In the genomic region with DNA sequence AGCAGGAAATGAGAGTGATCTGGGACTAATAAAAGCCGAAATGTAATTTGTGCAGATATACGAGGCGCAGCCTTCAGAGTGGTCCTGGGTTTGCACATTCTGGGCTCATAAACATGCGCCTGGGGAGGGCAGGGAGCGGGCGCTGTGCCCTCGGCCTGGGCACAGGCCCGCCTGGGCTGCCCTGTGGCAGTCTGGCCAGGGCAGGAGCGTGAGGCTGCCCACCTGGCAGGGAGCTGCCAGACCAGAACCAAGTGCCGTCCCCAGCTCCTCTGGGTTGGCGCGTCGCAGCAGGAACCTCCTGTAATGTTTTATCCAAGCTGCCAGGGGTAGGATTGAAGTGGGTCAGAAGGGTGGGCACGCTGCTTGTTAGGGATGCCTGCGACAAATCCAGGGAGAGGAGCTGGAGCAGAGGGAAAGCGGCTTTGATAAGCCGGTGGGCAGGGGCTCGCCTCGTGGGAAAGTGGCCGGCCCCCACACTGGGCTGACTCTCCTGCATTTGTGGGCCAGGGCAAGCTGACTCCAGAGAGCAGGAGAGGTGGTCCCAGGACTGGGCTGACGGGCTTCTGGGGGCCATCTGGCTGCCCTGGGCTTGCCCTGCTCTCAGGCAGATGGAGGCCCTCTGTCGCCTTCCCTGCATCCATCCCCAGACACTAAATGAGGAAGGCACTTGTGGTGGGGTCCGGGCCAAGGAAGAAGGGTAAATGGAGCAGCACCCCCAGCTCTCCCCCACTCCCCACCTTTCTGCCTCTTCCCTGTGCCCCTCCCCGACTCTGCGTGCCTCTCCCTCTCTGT, we compare ENCODE assay signal across 13 cellular contexts. TPM values are rescaled to one million over a fixed set of nuclear protein-coding genes. Genes with fewer than 3 reads are reported as not detected.
DNase-seq lines count a peak whose midpoint lies in the region; ATAC-seq and TF ChIP-seq lines count a peak whose summit lies in the region.
"Had no signal": no experiment of that assay in that cellular context is flagged by ENCODE, and none has a peak within 500 bp of the region (broad histone marks: within the 10 kb centered on the region; RNA-seq: fewer than 3 reads in every experiment).

No MANE protein-coding gene starts in this region.

- no peaks in the 10 kb centered on the region for H3K27me3 ChIP-seq in CD4-positive, CD25-positive, alpha-beta regulatory T cell (ENCODE audit: control insufficient read depth, insufficient read depth, low read length)

- peak overlapping the region in 1 of 4 donors; percentile 34 for H3K4me3 Mint-ChIP-seq in CD4-positive, CD25-positive, alpha-beta regulatory T cell
- H3K4me3 Mint-ChIP-seq in nephron progenitor cell, result peak overlapping the region; percentile 30
- H3K4me3 Mint-ChIP-seq: T-helper 2 cell treated with Interferon-gamma antibody and Interleukin-4, amounts not matched to agents 5 μg/mL and 100 μg/mL, for 36 hours had no signal

- peaks cover 0 to 32% (median 13%) of the 10 kb centered on the region in 4 donors for H3K4me1 Mint-ChIP-seq in CD4-positive, CD25-positive, alpha-beta regulatory T cell
- peaks cover 81% of the 10 kb centered on the region for H3K4me1 Mint-ChIP-seq in nephron progenitor cell

- no peak for TF ChIP-seq CTCF in nephron progenitor cell (IDR thresholded peaks at IDR 0.05)
- TF ChIP-seq CTCF in GM20000 (IDR thresholded peaks at IDR 0.05; ENCODE audit: extremely low read depth, missing control alignments), result no peak

- no peaks in the 10 kb centered on the region for H3K36me3 Mint-ChIP-seq in CD4-positive, CD25-positive, alpha-beta regulatory T cell
- H3K36me3 Mint-ChIP-seq in nephron progenitor cell (ENCODE audit: low read depth), result peaks cover 9% of the 10 kb centered on the region

- no peak for ATAC-seq in CD4-positive, CD25-positive, alpha-beta regulatory T cell (ENCODE audit: low read depth in 2 of 2)
- ATAC-seq in HG02763 (IDR thresholded peaks at IDR 0.05; ENCODE audit: unreplicated experiment), result no peak

- no peaks in the 10 kb centered on the region for H3K9me3 Mint-ChIP-seq in CD4-positive, CD25-positive, alpha-beta regulatory T cell
- no peaks in the 10 kb centered on the region for H3K9me3 Mint-ChIP-seq in nephron progenitor cell
- H3K9me3 Mint-ChIP-seq: T-helper 2 cell treated with Interferon-gamma antibody and Interleukin-4, amounts not matched to agents 5 μg/mL and 100 μg/mL, for 36 hours had no signal

- peaks cover 20% of the 10 kb centered on the region for H3K4me1 ChIP-seq in CD4-positive, CD25-positive, alpha-beta regulatory T cell (ENCODE audit: control insufficient read depth, insufficient read depth, low read length, poor library complexity, severe bottlenecking)

- H3K27me3 Mint-ChIP-seq in CD4-positive, CD25-positive, alpha-beta regulatory T cell, result no peaks in the 10 kb centered on the region
- peaks cover 9% of the 10 kb centered on the region for H3K27me3 Mint-ChIP-seq in nephron progenitor cell (ENCODE audit: low read depth, poor library complexity)

- H3K36me3 ChIP-seq in CD4-positive, CD25-positive, alpha-beta regulatory T cell (ENCODE audit: control insufficient read depth, insufficient read depth, low read length), result no peaks in the 10 kb centered on the region

- H3K4me3 ChIP-seq in CD4-positive, CD25-positive, alpha-beta regulatory T cell (ENCODE audit: low read depth, low read length), result no peak overlapping the region

- H3K27ac ChIP-seq in CD4-positive, CD25-positive, alpha-beta regulatory T cell (ENCODE audit: insufficient read depth, low read length, poor library complexity, severe bottlenecking), result no peak overlapping the region

- peak overlapping the region in 2 of 3 donors; percentile 72 to 89 for H3K27ac Mint-ChIP-seq in CD4-positive, CD25-positive, alpha-beta regulatory T cell
- H3K27ac Mint-ChIP-seq in nephron progenitor cell, result no peak overlapping the region
- H3K27ac Mint-ChIP-seq: T-helper 2 cell treated with Interferon-gamma antibody and Interleukin-4, amounts not matched to agents 5 μg/mL and 100 μg/mL, for 36 hours had no signal

- H3K9me3 ChIP-seq in CD4-positive, CD25-positive, alpha-beta regulatory T cell (ENCODE audit: control insufficient read depth in 2 of 2, low read length in 2 of 2), result no peaks in the 10 kb centered on the region

- no peak for DNase-seq in CD4-positive, CD25-positive, alpha-beta regulatory T cell
- peak; percentile 46 for DNase-seq in NCI-H1092 (lab: John Stamatoyannopoulos, UW)
- peak; percentile 65 for DNase-seq in cerebellum (ENCODE audit: low spot score)
- no peak for DNase-seq in nephron progenitor cell
- no peak for DNase-seq in KG1 (lab: John Stamatoyannopoulos, UW)
- no peak for DNase-seq in activated CD4-positive, alpha-beta T cell treated with anti-CD3 and anti-CD28 coated beads for 1 hour
- DNase-seq in GM20000 (ENCODE audit: low spot score), result no peak
- DNase-seq: activated naive CD4-positive, alpha-beta T cell; dermis blood vessel endothelial cell; left colon; NCI-H2029 had no signal

RNA-seq across cellular contexts. Expression of a gene that starts 45.9 kb away (rescaled TPM):
- 141 TPM for total RNA-seq in CD4-positive, CD25-positive, alpha-beta regulatory T cell
- polyA plus RNA-seq in CD4-positive, CD25-positive, alpha-beta regulatory T cell, result 1 to 10 TPM; 4.5 to 6.7 (median 6.0) TPM
- 11.8 TPM for total RNA-seq in cerebellum

Comparison
In these comparisons a context has a peak if more than half of its experiments do, and no peak if none do; other contexts are left out.
1. DNase-seq: peak in NCI-H1092 (single experiment) and cerebellum (single experiment); none in CD4-positive, CD25-positive, alpha-beta regulatory T cell (0 of 3), nephron progenitor cell (single experiment), KG1 (single experiment), activated CD4-positive, alpha-beta T cell treated with anti-CD3 and anti-CD28 coated beads for 1 hour (single experiment) and GM20000 (single experiment).
2. RNA of a gene that starts 45.9 kb away (total RNA-seq): 141 TPM in CD4-positive, CD25-positive, alpha-beta regulatory T cell (single experiment); 11.8 TPM in cerebellum (single experiment); every median in the first group is over 10 times any median in the second.